Comparison of ENCODE assay signal across 19 cellular contexts in genomic region chr5:50727845-50728244, GRCh38.
"Had no signal": no experiment of that assay in that cellular context is flagged by ENCODE, and none has a peak within 500 bp of the region (broad histone marks: within the 10 kb centered on the region; RNA-seq: fewer than 3 reads in every experiment).

No MANE protein-coding gene starts in this region.

- H3K4me1 ChIP-seq: breast epithelium, gastrocnemius medialis, right lobe of liver had no signal

- ATAC-seq: gastrocnemius medialis had no signal

- H3K4me3 Mint-ChIP-seq: activated B cell treated with CpG ODN at 0.5 μM for 24 hours; activated CD8-positive, alpha-beta memory T cell treated with anti-CD3 and anti-CD28 coated beads, Interleukin-2, amount 10 ng/mL, durations not matched to agents 7 days and 5 days; endodermal cell; mesothelial cell of epicardium; nephron progenitor cell; T-helper 1 cell treated with Interleukin-12 subunit alpha and Interleukin-12 subunit beta and Interleukin-4 antibody, amounts not matched to agents 30 μg/mL and 1 μg/mL, for 36 hours had no signal

- H3K9me3 ChIP-seq: breast epithelium, esophagus squamous epithelium, gastrocnemius medialis, transverse colon had no signal

- H3K36me3 ChIP-seq: breast epithelium, esophagus squamous epithelium, gastrocnemius medialis, right lobe of liver, transverse colon had no signal

- DNase-seq: activated B cell treated with CpG ODN at 0.5 μM for 24 hours; activated CD4-positive, alpha-beta T cell treated with anti-CD3 and anti-CD28 coated beads, Interleukin-2, amount 50 U/mL, for 4 hours; activated naive CD4-positive, alpha-beta T cell treated with Interleukin-2 at 50 U/mL for 16 hours; endodermal cell; esophagus squamous epithelium; gastrocnemius medialis; left ventricle myocardium superior; nephron progenitor cell; right lobe of liver; stimulated activated CD4-positive, alpha-beta T cell treated with anti-CD3 and anti-CD28 coated beads, Interleukin-1b, Interleukin-23, amount 100 ng/mL, for 48 hours; transverse colon had no signal

- H3K36me3 Mint-ChIP-seq: mesothelial cell of epicardium had no signal

- H3K27me3 ChIP-seq: breast epithelium, dorsolateral prefrontal cortex, esophagus squamous epithelium, gastrocnemius medialis, right lobe of liver, transverse colon had no signal

- H3K27me3 Mint-ChIP-seq: activated B cell treated with CpG ODN at 0.5 μM for 24 hours; activated CD4-positive, alpha-beta T cell treated with anti-CD3 and anti-CD28 coated beads for 36 hours; activated CD8-positive, alpha-beta memory T cell treated with anti-CD3 and anti-CD28 coated beads, Interleukin-2, amount 10 ng/mL, durations not matched to agents 7 days and 5 days; central memory CD8-positive, alpha-beta T cell had no signal

- H3K27ac ChIP-seq: breast epithelium, esophagus squamous epithelium, gastrocnemius medialis, right lobe of liver, skin epidermis, transverse colon had no signal

- H3K27ac Mint-ChIP-seq: activated B cell treated with CpG ODN at 0.5 μM for 24 hours; mesothelial cell of epicardium; nephron progenitor cell; T-helper 1 cell treated with Interleukin-12 subunit alpha and Interleukin-12 subunit beta and Interleukin-4 antibody, amounts not matched to agents 30 μg/mL and 1 μg/mL, for 36 hours had no signal

- H3K4me3 ChIP-seq: breast epithelium, dorsolateral prefrontal cortex, esophagus squamous epithelium, gastrocnemius medialis, right lobe of liver, skin epidermis, transverse colon had no signal

- H3K9me3 Mint-ChIP-seq: central memory CD8-positive, alpha-beta T cell; endodermal cell; mesothelial cell of epicardium; nephron progenitor cell had no signal
